ENCODE assay signal across 16 cellular contexts in genomic region chr20:61954276-61955021, GRCh38.
DNase-seq lines count a peak whose midpoint lies in the region; ATAC-seq, FAIRE-seq and TF ChIP-seq lines count a peak whose summit lies in the region.
"Had no signal": no experiment of that assay in that cellular context is flagged by ENCODE, and none has a peak within 500 bp of the region (broad histone marks: within the 10 kb centered on the region; RNA-seq: fewer than 3 reads in every experiment).

No MANE protein-coding gene starts in this region.

- ATAC-seq in K562 = no peak
- ATAC-seq in gastroesophageal sphincter = no peak
- ATAC-seq: CD8-positive, alpha-beta T cell; naive thymus-derived CD8-positive, alpha-beta T cell had no signal

- no peak overlapping the region for H3K4me3 Mint-ChIP-seq in activated T-cell treated with anti-CD3 and anti-CD28 coated beads, Interleukin-2, amount 50 U/mL, for 24 hours
- H3K4me3 Mint-ChIP-seq: CD8-positive, alpha-beta T cell; HFFc6; naive thymus-derived CD8-positive, alpha-beta T cell had no signal

- no peaks in the 10 kb centered on the region for H3K79me2 ChIP-seq in K562 (ENCODE audit: control insufficient read depth, insufficient read depth, low read length)

- no peaks in the 10 kb centered on the region for H3K9me1 ChIP-seq in K562 (ENCODE audit: control insufficient read depth, insufficient read depth, low read length)

- DNase-seq in activated T-cell treated with anti-CD3 and anti-CD28 coated beads, Interleukin-2, amount 50 U/mL, for 1 hour = peak; percentile 10
- no peak for DNase-seq in activated T-cell treated with anti-CD3 and anti-CD28 coated beads, Interleukin-2, amount 50 U/mL, for 24 hours
- DNase-seq in NCI-H2081 treated with DMSO at 0.1 percent for 48 hours (lab: John Stamatoyannopoulos, UW) (peak; percentile 49), K562 (ENCODE audit: extremely low read depth in 1 of 4, low spot score in 3 of 4) (peak in 3 of 4 experiments; percentile 14 to 36 (median 28)), small intestine (peak; percentile 32)
- DNase-seq in stimulated activated CD4-positive, alpha-beta T cell treated with anti-CD3 and anti-CD28 coated beads, Interleukin-4, amount 100 ng/mL, for 1 hour = no peak
- DNase-seq in activated CD8-positive, alpha-beta memory T cell treated with anti-CD3 and anti-CD28 coated beads, Interleukin-2, amount 50 U/mL, for 4 hours = no peak
- DNase-seq: GF-D8, HFFc6, KG1, NCI-H1694 treated with DMSO at 0.1 percent for 48 hours had no signal

- no peaks in the 10 kb centered on the region for H3K36me3 Mint-ChIP-seq in activated T-cell treated with anti-CD3 and anti-CD28 coated beads, Interleukin-2, amount 50 U/mL, for 24 hours (ENCODE audit: low read depth)
- H3K36me3 Mint-ChIP-seq: CD8-positive, alpha-beta T cell; naive thymus-derived CD8-positive, alpha-beta T cell had no signal

- H3K36me3 ChIP-seq in K562 (ENCODE audit: control insufficient read depth, insufficient read depth, low read length) = no peaks in the 10 kb centered on the region
- H3K36me3 ChIP-seq in small intestine (ENCODE audit: control insufficient read depth in 2 of 2, insufficient read depth in 2 of 2, low read length in 2 of 2) = no peaks in the 10 kb centered on the region
- H3K36me3 ChIP-seq in gastroesophageal sphincter = no peaks in the 10 kb centered on the region
- H3K36me3 ChIP-seq: SJSA1, thoracic aorta had no signal

- H4K20me1 ChIP-seq in K562 (replicated peaks; ENCODE audit: control insufficient read depth, insufficient read depth, low read length) = no peaks in the 10 kb centered on the region; the same call in 1 of the 2 replicates

- no peaks in the 10 kb centered on the region; a peak in 3 of 5 replicates for H3K4me1 ChIP-seq in K562 (replicated peaks in 1 of 2; ENCODE audit: control insufficient read depth in 2 of 2, insufficient read depth in 2 of 2, low read length in 2 of 2)
- H3K4me1 ChIP-seq in small intestine (ENCODE audit: control insufficient read depth in 2 of 2, insufficient read depth in 1 of 2, low read depth in 1 of 2, low read length in 1 of 2) = no peaks in the 10 kb centered on the region
- H3K4me1 ChIP-seq in gastroesophageal sphincter = no peaks in the 10 kb centered on the region
- H3K4me1 ChIP-seq: SJSA1 had no signal

- in situ Hi-C loops in K562 (cut with MboI) = no loop called here

- TF ChIP-seq POLR2A in K562 (conservative IDR thresholded peaks at IDR 0.05) (no peak), gastroesophageal sphincter (IDR thresholded peaks at IDR 0.05) (no peak)

- peaks cover 37% of the 10 kb centered on the region for H3K27me3 Mint-ChIP-seq in activated T-cell treated with anti-CD3 and anti-CD28 coated beads, Interleukin-2, amount 50 U/mL, for 24 hours

- H3K27ac Mint-ChIP-seq in activated T-cell treated with anti-CD3 and anti-CD28 coated beads, Interleukin-2, amount 50 U/mL, for 24 hours = no peak overlapping the region
- H3K27ac Mint-ChIP-seq: CD8-positive, alpha-beta T cell; HFFc6; naive thymus-derived CD8-positive, alpha-beta T cell had no signal

- no peaks in the 10 kb centered on the region for H3K9me3 ChIP-seq in K562 (replicated peaks; ENCODE audit: control insufficient read depth, insufficient read depth, low read depth, low read length)
- no peaks in the 10 kb centered on the region for H3K9me3 ChIP-seq in small intestine (ENCODE audit: control insufficient read depth, low read depth)
- no peaks in the 10 kb centered on the region for H3K9me3 ChIP-seq in gastroesophageal sphincter
- H3K9me3 ChIP-seq: SJSA1, thoracic aorta had no signal

- POLR2A ChIA-PET in K562 (lab: Yijun Ruan, JAX) = interaction anchor here (0.5 kb wide), 1 partner anchor 31 kb away, joined by 3 read pairs; no protein-coding TSS in a partner anchor

- no peak overlapping the region for H2AFZ ChIP-seq in K562 (ENCODE audit: low read depth, low read length)

- FAIRE-seq in K562 (lab: Jason Lieb, UNC) (no peak), small intestine (lab: Jason Lieb, UNC) (no peak)

- intact Hi-C loops in K562 (cut with micrococcal nuclease) = no loop called here

- 0 out of 6 replicates have a peak, but pooled peaks of 1 of the 3 experiments have one; percentile 3 for TF ChIP-seq CTCF in K562 (IDR thresholded peaks at IDR 0.05 in 2 of 3, conservative IDR thresholded peaks at IDR 0.05 in 1 of 3; ENCODE audit: insufficient read depth in 2 of 3, low read depth in 1 of 3, low read length in 3 of 3)
- TF ChIP-seq CTCF in gastroesophageal sphincter (IDR thresholded peaks at IDR 0.05) = no peak

- H3K4me2 ChIP-seq in K562 (ENCODE audit: insufficient read depth, low read length) = no peak overlapping the region

- H3K27ac ChIP-seq in K562 (ENCODE audit: extremely low read depth, low read depth, low read length) = no peak overlapping the region
- H3K27ac ChIP-seq in small intestine (ENCODE audit: low read depth in 1 of 2, low read length in 1 of 2) = no peak overlapping the region
- H3K27ac ChIP-seq in gastroesophageal sphincter = no peak overlapping the region
- H3K27ac ChIP-seq: SJSA1, thoracic aorta had no signal

- no TSS peak for BruUV-seq in K562 (replicated peaks; lab: Mats Ljungman, UMichigan)

- no peak overlapping the region for H3K9ac ChIP-seq in K562 (ENCODE audit: insufficient read depth in 1 of 2, low read depth in 2 of 2, low read length in 2 of 2)

- 1% methylated on average over 16 of the region's 16 CpGs for WGBS in K562 (ENCODE audit: insufficient coverage, low coverage, missing lambda C conversion rate)
- WGBS in small intestine, 3 donors = 60 to 66% (median 61%) methylated on average over 16 of the region's 16 CpGs
- WGBS in gastroesophageal sphincter (ENCODE audit: low coverage in 1 of 2), 2 donors = 54 to 67% methylated on average over 3 to 8 of the region's 16 CpGs

- H3K9me3 Mint-ChIP-seq in activated T-cell treated with anti-CD3 and anti-CD28 coated beads, Interleukin-2, amount 50 U/mL, for 24 hours = no peaks in the 10 kb centered on the region
- H3K9me3 Mint-ChIP-seq: CD8-positive, alpha-beta T cell; HFFc6; naive thymus-derived CD8-positive, alpha-beta T cell had no signal

- H3K4me1 Mint-ChIP-seq in activated T-cell treated with anti-CD3 and anti-CD28 coated beads, Interleukin-2, amount 50 U/mL, for 24 hours (ENCODE audit: low read depth) = peaks cover 10% of the 10 kb centered on the region

- CTCF ChIA-PET in K562 (lab: Yijun Ruan, JAX; ENCODE audit: low intra/inter-chr PET ratio) = no interaction called here

- TF ChIP-seq EP300 in K562 (IDR thresholded peaks at IDR 0.05; ENCODE audit: low read length) (no peak), gastroesophageal sphincter (IDR thresholded peaks at IDR 0.05) (no peak)

- H3K4me3 ChIP-seq in K562 (no peak overlapping the region), small intestine (ENCODE audit: low read depth in 1 of 2, low read length in 2 of 2) (no peak overlapping the region), gastroesophageal sphincter (no peak overlapping the region)
- H3K4me3 ChIP-seq: SJSA1, thoracic aorta had no signal

- H3K27me3 ChIP-seq in K562 (ENCODE audit: control insufficient read depth in 2 of 2, insufficient read depth in 2 of 2, low read length in 2 of 2) (peaks cover 0 to 14% of the 10 kb centered on the region in 2 experiments; a peak in 2 of 5 replicates), small intestine (ENCODE audit: control insufficient read depth in 2 of 2, insufficient read depth in 2 of 2, low read length in 2 of 2) (no peaks in the 10 kb centered on the region), gastroesophageal sphincter (peaks cover 45% of the 10 kb centered on the region)

- TF ChIP-seq RAD21 in K562 (CRISPR knock-in tag; conservative IDR thresholded peaks at IDR 0.05 in 1 of 2, IDR thresholded peaks at IDR 0.05 in 1 of 2) = no peak

TF ChIP-seq in K562, 482 proteins besides CTCF, POLR2A, EP300 and RAD21:
- TF ChIP-seq ZNF644 (tag; IDR thresholded peaks at IDR 0.05; ENCODE audit: low read depth) (no peak), ATF6 (CRISPR knock-in tag; IDR thresholded peaks at IDR 0.05) (no peak), ZNF384 (IDR thresholded peaks at IDR 0.05; ENCODE audit: low read depth, low read length) (no peak), GABPA (tag; conservative IDR thresholded peaks at IDR 0.05; ENCODE audit: low read depth) (no peak), MBD2 (IDR thresholded peaks at IDR 0.05; ENCODE audit: borderline replicate concordance, low read depth) (no peak), KLF16 (IDR thresholded peaks at IDR 0.05) (no peak), ARID1B (IDR thresholded peaks at IDR 0.05) (no peak), NFIC (IDR thresholded peaks at IDR 0.05) (peak; percentile 72), MECOM (CRISPR knock-in tag; IDR thresholded peaks at IDR 0.05) (no peak), BHLHE40 (IDR thresholded peaks at IDR 0.05; ENCODE audit: low read length) (peak; percentile 20; the same call in 1 of the 2 replicates), ESRRA (IDR thresholded peaks at IDR 0.05; ENCODE audit: borderline replicate concordance, low read depth) (no peak), SIX5 (IDR thresholded peaks at IDR 0.05; ENCODE audit: borderline replicate concordance in 1 of 2, insufficient read depth in 1 of 2, low read depth in 1 of 2, low read length in 2 of 2) (no peak), ZFX (CRISPR knock-in tag; IDR thresholded peaks at IDR 0.05) (no peak), ZNF263 (CRISPR knock-in tag; IDR thresholded peaks at IDR 0.05; ENCODE audit: borderline replicate concordance) (no peak), ZNF75A (CRISPR knock-in tag; IDR thresholded peaks at IDR 0.05) (no peak)

Comparison
In these comparisons a context has a peak if more than half of its experiments do, and no peak if none do; other contexts are left out.
1. DNase-seq: peak in activated T-cell treated with anti-CD3 and anti-CD28 coated beads, Interleukin-2, amount 50 U/mL, for 1 hour (single experiment), NCI-H2081 treated with DMSO at 0.1 percent for 48 hours (single experiment), K562 (3 of 4) and small intestine (single experiment); none in activated T-cell treated with anti-CD3 and anti-CD28 coated beads, Interleukin-2, amount 50 U/mL, for 24 hours (single experiment), stimulated activated CD4-positive, alpha-beta T cell treated with anti-CD3 and anti-CD28 coated beads, Interleukin-4, amount 100 ng/mL, for 1 hour (single experiment) and activated CD8-positive, alpha-beta memory T cell treated with anti-CD3 and anti-CD28 coated beads, Interleukin-2, amount 50 U/mL, for 4 hours (single experiment).